Comparison of ENCODE assay signal across 7 cellular contexts in genomic region chr1:231528175-231529029, GRCh38. TPM values are rescaled to one million over a fixed set of nuclear protein-coding genes. Genes with fewer than 3 reads are reported as not detected.
DNase-seq lines count a peak whose midpoint lies in the region; ATAC-seq, FAIRE-seq and TF ChIP-seq lines count a peak whose summit lies in the region.

Gene TSNAX (plus strand): TSS chr1:231528669. CDS start chr1:231528811, 142 bp downstream.

- WGBS in body of pancreas, 2 donors, result 0 to 1% methylated on average over 28 to 61 of the region's 61 CpGs

- TF ChIP-seq POLR2A in body of pancreas (IDR thresholded peaks at IDR 0.05), result peak; percentile 58 to 91 (median 89)

- H3K4me3 ChIP-seq in body of pancreas, result peak within 1 kb of the TSS; percentile 60 to 75

- peak; percentile 94 for FAIRE-seq in TTC549 (lab: Jason Lieb, UNC)

- H3K27me3 ChIP-seq in body of pancreas, result no peaks in the 10 kb centered on the region

- ATAC-seq in GM18517 (IDR thresholded peaks at IDR 0.05; ENCODE audit: unreplicated experiment) (peak; percentile 95), HG03045 (IDR thresholded peaks at IDR 0.05; ENCODE audit: unreplicated experiment) (peak; percentile 97), body of pancreas (peak; percentile 99), sciatic nerve (peak; percentile 100)

- H3K9me3 ChIP-seq in body of pancreas, result no peaks in the 10 kb centered on the region

- intact Hi-C loops in body of pancreas (cut with DNase I) (no loop called here), sciatic nerve (cut with DNase I) (loop anchor here (1.0 kb wide), 1 partner anchor 16 kb away; no protein-coding TSS in a partner anchor)

- peak; percentile 80 for DNase-seq in NCI-H2107 treated with DMSO at 0.1 percent for 48 hours (lab: John Stamatoyannopoulos, UW; ENCODE audit: unreplicated experiment)
- DNase-seq in body of pancreas, result peak; percentile 91 to 93 (median 92)
- peak; percentile 86 for DNase-seq in iPS DF 19.7 (ENCODE audit: low read depth, low spot score)
- DNase-seq in sciatic nerve (ENCODE audit: low spot score), result peak; percentile 94

- H3K4me1 ChIP-seq in body of pancreas, result peaks cover 35% of the 10 kb centered on the region

- no peaks in the 10 kb centered on the region for H3K36me3 ChIP-seq in body of pancreas (replicated peaks in 1 of 2; ENCODE audit: insufficient read depth in 1 of 2, low read depth in 2 of 2)

- peak within 1 kb of the TSS; percentile 86 to 98 (median 92) for H3K27ac ChIP-seq in body of pancreas

- peak in 2 of 7 experiments; percentile 11 to 21 for TF ChIP-seq CTCF in body of pancreas (IDR thresholded peaks at IDR 0.05)

RNA-seq across cellular contexts. Expression of gene TSNAX, which starts in this region (rescaled TPM):
- total RNA-seq in body of pancreas (10 to 100 TPM in 1 of 2 donors, 1 to 10 TPM in 1; 4.0 to 11.9 TPM), sciatic nerve (41.6 TPM)

Comparison
In these comparisons a context has a peak if more than half of its experiments do, and no peak if none do; other contexts are left out.
1. Peak in every context shown above with its lines: DNase-seq, ATAC-seq, H3K4me3 ChIP-seq and H3K27ac ChIP-seq.